1 cellular context compared by ENCODE assay signal in genomic region chr2:162226836-162227235, GRCh38.
TF ChIP-seq lines count a peak whose summit lies in the region.

No MANE protein-coding gene starts in this region.

TF ChIP-seq in IMR-90, 13 proteins besides CTCF, POLR2A, EP300 and RAD21 (continued from another document):
- no peak for TF ChIP-seq CHD1 (IDR thresholded peaks at IDR 0.05; ENCODE audit: low read depth, low read length)
